In genomic region chr4:170088686-170089085, GRCh38 we compare ENCODE assay signal across 10 cellular contexts. TPM values are rescaled to one million over a fixed set of nuclear protein-coding genes. Genes with fewer than 3 reads are reported as not detected.
A peak's percentile ranks its signal among the peaks of the same experiment; 100 is the strongest.
DNase-seq lines count a peak whose midpoint lies in the region; ATAC-seq and TF ChIP-seq lines count a peak whose summit lies in the region.
"Had no signal": no experiment of that assay in that cellular context is flagged by ENCODE, and none has a peak within 500 bp of the region (broad histone marks: within the 10 kb centered on the region; RNA-seq: fewer than 3 reads in every experiment).

No MANE protein-coding gene starts in this region.

- peak; percentile 52 for DNase-seq in NCI-H82 (lab: John Stamatoyannopoulos, UW)
- no peak for DNase-seq in NCI-H82 treated with DMSO at 0.1 percent for 48 hours (lab: John Stamatoyannopoulos, UW; ENCODE audit: unreplicated experiment)
- DNase-seq in adipocyte (ENCODE audit: low read depth) = no peak
- no peak for DNase-seq in upper lobe of left lung
- DNase-seq in NCI-H1105 treated with DMSO at 0.1 percent for 48 hours (lab: John Stamatoyannopoulos, UW) = no peak
- no peak for DNase-seq in activated CD8-positive, alpha-beta memory T cell treated with anti-CD3 and anti-CD28 coated beads, Interleukin-2, amount 10 ng/mL, durations not matched to agents 7 days and 5 days
- DNase-seq: GOT3 had no signal

- peak overlapping the region; percentile 87 for H3K4me3 ChIP-seq in adipocyte (ENCODE audit: low read length)
- peak overlapping the region in 2 of 3 donors; percentile 76 to 82 for H3K4me3 ChIP-seq in liver (ENCODE audit: low read depth in 1 of 3, low read length in 3 of 3)
- peak overlapping the region in 3 of 4 donors; percentile 64 to 71 (median 68) for H3K4me3 ChIP-seq in upper lobe of left lung

- H3K36me3 Mint-ChIP-seq in activated CD8-positive, alpha-beta memory T cell treated with anti-CD3 and anti-CD28 coated beads, Interleukin-2, amount 10 ng/mL, durations not matched to agents 7 days and 5 days = peaks cover 1% of the 10 kb centered on the region

- peaks cover 39% of the 10 kb centered on the region for H3K27me3 Mint-ChIP-seq in activated CD8-positive, alpha-beta memory T cell treated with anti-CD3 and anti-CD28 coated beads, Interleukin-2, amount 10 ng/mL, durations not matched to agents 7 days and 5 days

- TF ChIP-seq CTCF in liver (IDR thresholded peaks at IDR 0.05; ENCODE audit: low read depth, low read length, missing input control) = no peak
- TF ChIP-seq CTCF in upper lobe of left lung (IDR thresholded peaks at IDR 0.05) = no peak

- peak overlapping the region; percentile 72 for H3K9ac ChIP-seq in adipocyte (ENCODE audit: low read length)
- H3K9ac ChIP-seq in liver (ENCODE audit: low read depth in 1 of 2, low read length in 2 of 2) = no peak overlapping the region

- TF ChIP-seq EP300 in upper lobe of left lung (IDR thresholded peaks at IDR 0.05) = no peak

- TF ChIP-seq POLR2A in upper lobe of left lung (IDR thresholded peaks at IDR 0.05) = no peak

- H3K27me3 ChIP-seq in adipocyte (replicated peaks; ENCODE audit: control insufficient read depth, insufficient read depth, low read length) (no peaks in the 10 kb centered on the region), liver (ENCODE audit: control insufficient read depth in 4 of 4, insufficient read depth in 4 of 4, low read length in 3 of 4) (no peaks in the 10 kb centered on the region), upper lobe of left lung (no peaks in the 10 kb centered on the region)

- WGBS in liver = 30% methylated on average over 2 of the region's 2 CpGs
- WGBS in upper lobe of left lung, 2 donors = 70 to 80% methylated on average over 2 of the region's 2 CpGs

- no peak for TF ChIP-seq RAD21 in liver (IDR thresholded peaks at IDR 0.05)

- no peak overlapping the region for H3K4me3 Mint-ChIP-seq in activated CD8-positive, alpha-beta memory T cell treated with anti-CD3 and anti-CD28 coated beads, Interleukin-2, amount 10 ng/mL, durations not matched to agents 7 days and 5 days
- H3K4me3 Mint-ChIP-seq: central memory CD8-positive, alpha-beta T cell had no signal

- no peaks in the 10 kb centered on the region for H3K9me3 Mint-ChIP-seq in activated CD8-positive, alpha-beta memory T cell treated with anti-CD3 and anti-CD28 coated beads, Interleukin-2, amount 10 ng/mL, durations not matched to agents 7 days and 5 days (ENCODE audit: low read depth)
- H3K9me3 Mint-ChIP-seq: central memory CD8-positive, alpha-beta T cell had no signal

- H3K4me1 ChIP-seq in adipocyte (ENCODE audit: control insufficient read depth, insufficient read depth, low read length) (peaks cover 17% of the 10 kb centered on the region), liver (ENCODE audit: control insufficient read depth in 4 of 4, insufficient read depth in 4 of 4, low read length in 3 of 4) (peaks cover 1 to 26% (median 16%) of the 10 kb centered on the region in 4 donors), upper lobe of left lung (peaks cover 5 to 20% (median 8%) of the 10 kb centered on the region in 4 donors)

- no peak for ATAC-seq in upper lobe of left lung (ENCODE audit: low FRiP score in 2 of 2)
- ATAC-seq in HG03565 (IDR thresholded peaks at IDR 0.05; ENCODE audit: unreplicated experiment) = no peak
- ATAC-seq in activated CD8-positive, alpha-beta memory T cell treated with anti-CD3 and anti-CD28 coated beads, Interleukin-2, amount 10 ng/mL, durations not matched to agents 7 days and 5 days = no peak

- peaks cover 9% of the 10 kb centered on the region for H3K4me1 Mint-ChIP-seq in activated CD8-positive, alpha-beta memory T cell treated with anti-CD3 and anti-CD28 coated beads, Interleukin-2, amount 10 ng/mL, durations not matched to agents 7 days and 5 days
- H3K4me1 Mint-ChIP-seq: central memory CD8-positive, alpha-beta T cell had no signal

- no peak overlapping the region for H3K27ac Mint-ChIP-seq in activated CD8-positive, alpha-beta memory T cell treated with anti-CD3 and anti-CD28 coated beads, Interleukin-2, amount 10 ng/mL, durations not matched to agents 7 days and 5 days

- H3K36me3 ChIP-seq in adipocyte (ENCODE audit: control insufficient read depth, insufficient read depth, low read length, severe bottlenecking) (peaks cover 5% of the 10 kb centered on the region), liver (ENCODE audit: control insufficient read depth in 4 of 4, insufficient read depth in 3 of 4, low read depth in 1 of 4, low read length in 3 of 4) (peaks cover 0 to 9% (median 4%) of the 10 kb centered on the region in 4 donors), upper lobe of left lung (peaks cover 0 to 4% (median 0%) of the 10 kb centered on the region in 4 donors)

- H3K27ac ChIP-seq in liver (ENCODE audit: low read depth in 1 of 2, low read length in 2 of 2) (no peak overlapping the region), upper lobe of left lung (no peak overlapping the region)

- CTCF ChIA-PET in activated CD8-positive, alpha-beta memory T cell treated with anti-CD3 and anti-CD28 coated beads, Interleukin-2, amount 10 ng/mL, durations not matched to agents 7 days and 5 days (lab: Charles Lee) = no interaction called here

- H3K9me3 ChIP-seq in adipocyte (ENCODE audit: control insufficient read depth, low read length) = no peaks in the 10 kb centered on the region
- no peaks in the 10 kb centered on the region for H3K9me3 ChIP-seq in liver (ENCODE audit: control insufficient read depth in 4 of 4, low read length in 3 of 4)
- no peaks in the 10 kb centered on the region for H3K9me3 ChIP-seq in upper lobe of left lung

TF ChIP-seq in liver, 16 proteins besides CTCF, POLR2A, EP300 and RAD21:
- TF ChIP-seq EGR1 (IDR thresholded peaks at IDR 0.05; ENCODE audit: low read depth in 2 of 2) (no peak), TAF1 (conservative IDR thresholded peaks at IDR 0.05) (no peak), GABPA (IDR thresholded peaks at IDR 0.05 in 1 of 2, conservative IDR thresholded peaks at IDR 0.05 in 1 of 2) (no peak), JUND (IDR thresholded peaks at IDR 0.05) (no peak), YY1 (IDR thresholded peaks at IDR 0.05) (no peak), ATF3 (IDR thresholded peaks at IDR 0.05) (no peak), ZBTB33 (IDR thresholded peaks at IDR 0.05) (no peak), MAX (IDR thresholded peaks at IDR 0.05) (no peak), FOXA1 (IDR thresholded peaks at IDR 0.05) (no peak), NR2F2 (IDR thresholded peaks at IDR 0.05) (no peak), SP1 (IDR thresholded peaks at IDR 0.05) (no peak), HNF4G (IDR thresholded peaks at IDR 0.05) (no peak), RXRA (IDR thresholded peaks at IDR 0.05) (no peak)
TF ChIP-seq in liver: peak in this region for 0.

RNA-seq across cellular contexts. Expression of gene AADAT, which starts 1.1 kb away (rescaled TPM):
- 10 to 100 TPM in 1 of 2 donors, 1 to 10 TPM in 1; 3.8 to 13.6 TPM for total RNA-seq in liver
- polyA plus RNA-seq in liver = 10 to 100 TPM; 11.1 to 16.1 TPM
- 10 to 100 TPM in 2 of 6 donors, 1 to 10 TPM in 4; 4.8 to 16.8 (median 7.4) TPM for total RNA-seq in upper lobe of left lung
- total RNA-seq in activated CD8-positive, alpha-beta memory T cell treated with anti-CD3 and anti-CD28 coated beads, Interleukin-2, amount 10 ng/mL, durations not matched to agents 7 days and 5 days = not detected

Comparison
In these comparisons a context has a peak if more than half of its experiments do, and no peak if none do; other contexts are left out.
1. RNA of gene AADAT, which starts 1.1 kb away (total RNA-seq): 3.8 to 13.6 TPM in liver and 4.8 to 16.8 TPM in upper lobe of left lung; not detected in activated CD8-positive, alpha-beta memory T cell treated with anti-CD3 and anti-CD28 coated beads, Interleukin-2, amount 10 ng/mL, durations not matched to agents 7 days and 5 days; every median in the first group is over 4 times any median in the second.
2. Peak in every context shown above with its lines, with median percentiles within 50 percentile points of each other: H3K4me3 ChIP-seq.